Comparison of ENCODE assay signal across 1 cellular context in genomic region chr22:23251445-23252093, GRCh38.
TF ChIP-seq lines count a peak whose summit lies in the region.

No MANE protein-coding gene starts in this region.

TF ChIP-seq in GM12878, 131 proteins besides CTCF, POLR2A, EP300 and RAD21 (continued from another document):
- TF ChIP-seq, protein P1, sequence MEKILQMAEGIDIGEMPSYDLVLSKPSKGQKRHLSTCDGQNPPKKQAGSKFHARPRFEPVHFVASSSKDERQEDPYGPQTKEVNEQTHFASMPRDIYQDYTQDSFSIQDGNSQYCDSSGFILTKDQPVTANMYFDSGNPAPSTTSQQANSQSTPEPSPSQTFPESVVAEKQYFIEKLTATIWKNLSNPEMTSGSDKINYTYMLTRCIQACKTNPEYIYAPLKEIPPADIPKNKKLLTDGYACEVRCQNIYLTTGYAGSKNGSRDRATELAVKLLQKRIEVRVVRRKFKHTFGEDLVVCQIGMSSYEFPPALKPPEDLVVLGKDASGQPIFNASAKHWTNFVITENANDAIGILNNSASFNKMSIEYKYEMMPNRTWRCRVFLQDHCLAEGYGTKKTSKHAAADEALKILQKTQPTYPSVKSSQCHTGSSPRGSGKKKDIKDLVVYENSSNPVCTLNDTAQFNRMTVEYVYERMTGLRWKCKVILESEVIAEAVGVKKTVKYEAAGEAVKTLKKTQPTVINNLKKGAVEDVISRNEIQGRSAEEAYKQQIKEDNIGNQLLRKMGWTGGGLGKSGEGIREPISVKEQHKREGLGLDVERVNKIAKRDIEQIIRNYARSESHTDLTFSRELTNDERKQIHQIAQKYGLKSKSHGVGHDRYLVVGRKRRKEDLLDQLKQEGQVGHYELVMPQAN (conservative IDR thresholded peaks at IDR 0.05) = no peak
- no peak for TF ChIP-seq TCF12 (IDR thresholded peaks at IDR 0.05; ENCODE audit: low read depth, low read length)
